24 cellular contexts compared by ENCODE assay signal in the genomic region with DNA sequence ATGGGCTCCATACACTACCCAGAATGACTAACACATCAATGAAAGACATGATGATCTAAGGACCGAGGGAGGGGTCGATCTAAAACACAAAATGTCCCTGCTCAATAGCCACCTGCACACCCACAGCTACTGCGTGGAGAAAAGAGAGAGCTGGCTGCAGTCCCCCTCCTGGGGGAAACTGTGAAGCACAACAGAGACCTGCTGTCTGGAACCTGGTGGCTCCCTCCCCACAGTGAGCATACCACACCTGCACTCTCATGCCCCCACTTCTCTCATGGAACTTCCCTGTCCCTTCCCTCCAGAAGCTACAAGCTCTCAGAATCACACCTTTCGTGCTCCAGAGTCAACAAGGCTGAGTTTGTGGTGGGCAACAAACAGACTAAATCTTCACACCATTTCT.
DNase-seq lines count a peak whose midpoint lies in the region; FAIRE-seq and TF ChIP-seq lines count a peak whose summit lies in the region.
"Had no signal": no experiment of that assay in that cellular context is flagged by ENCODE, and none has a peak within 500 bp of the region (broad histone marks: within the 10 kb centered on the region; RNA-seq: fewer than 3 reads in every experiment).

No MANE protein-coding gene starts in this region.

- peaks cover 9% of the 10 kb centered on the region; the same call in 1 of the 2 replicates for H3K4me1 ChIP-seq in H9 (ENCODE audit: insufficient read depth, low read length)
- H3K4me1 ChIP-seq in H1 (replicated peaks in 1 of 4; ENCODE audit: control insufficient read depth in 3 of 4, insufficient read depth in 4 of 4, low read length in 3 of 4): no peaks in the 10 kb centered on the region; a peak in 1 of 7 replicates
- H3K4me1 ChIP-seq in SK-N-SH (ENCODE audit: control insufficient read depth in 1 of 2, insufficient read depth in 2 of 2, low read depth in 1 of 2, low read length in 1 of 2): no peaks in the 10 kb centered on the region
- H3K4me1 ChIP-seq: SJCRH30 had no signal

- H3K4me3 ChIP-seq in H1 (ENCODE audit: extremely low read depth in 1 of 4, insufficient read depth in 2 of 4, low read depth in 3 of 4, low read length in 4 of 4) (no peak overlapping the region), foreskin fibroblast (ENCODE audit: low read depth in 1 of 2, low read length in 2 of 2) (no peak overlapping the region), SK-N-SH (ENCODE audit: low read depth in 2 of 2, low read length in 1 of 2) (no peak overlapping the region)
- H3K4me3 ChIP-seq: PC-9, SJCRH30 had no signal

- H3K56ac ChIP-seq in H9 (ENCODE audit: insufficient read length, low read depth, low read length) (no peak overlapping the region), H1 (replicated peaks; ENCODE audit: insufficient read length, low read depth, low read length) (no peak overlapping the region)

- CTCF ChIA-PET in H1 (lab: Charles Lee; ENCODE audit: partially characterized antibody): interaction anchor here (0.8 to 1.9 kb wide), 8 partner anchors 9 to 120 kb away, joined by 3 to 9 read pairs (median 4); no protein-coding TSS in a partner anchor
- CTCF ChIA-PET in SK-N-SH (lab: Yijun Ruan, JAX): no interaction called here

- H3K4ac ChIP-seq in H9 (ENCODE audit: low read depth, low read length): no peak overlapping the region
- no peak overlapping the region for H3K4ac ChIP-seq in H1 (replicated peaks; ENCODE audit: insufficient read length, low read depth, low read length)

- no peaks in the 10 kb centered on the region for H3K79me1 ChIP-seq in H9 (ENCODE audit: insufficient read depth, low read depth, low read length, poor library complexity, severe bottlenecking)
- no peaks in the 10 kb centered on the region for H3K79me1 ChIP-seq in H1 (ENCODE audit: low read depth, low read length)

- TF ChIP-seq EP300 in H1 (IDR thresholded peaks at IDR 0.05; ENCODE audit: borderline replicate concordance in 1 of 2, low read depth in 2 of 2, low read length in 2 of 2): no peak
- TF ChIP-seq EP300 in SK-N-SH (IDR thresholded peaks at IDR 0.05; ENCODE audit: borderline replicate concordance in 1 of 2, low read depth in 1 of 2, low read length in 1 of 2): no peak

- no peaks in the 10 kb centered on the region for H3F3A ChIP-seq in SK-N-SH (replicated peaks; ENCODE audit: insufficient read depth)

- H3K4me2 ChIP-seq in H9 (ENCODE audit: insufficient read depth, insufficient read length, low read length) (no peak overlapping the region), H1 (ENCODE audit: insufficient read depth in 1 of 2, low read depth in 2 of 2, low read length in 2 of 2) (no peak overlapping the region), SK-N-SH (no peak overlapping the region)
- H3K4me2 ChIP-seq: PC-9 had no signal

- H3K18ac ChIP-seq in H9 (ENCODE audit: insufficient read length, low read depth, low read length): no peak overlapping the region
- H3K18ac ChIP-seq in H1 (ENCODE audit: extremely low read depth, low read length): no peak overlapping the region

- no peaks in the 10 kb centered on the region for H4K20me1 ChIP-seq in H9 (ENCODE audit: control insufficient read depth, insufficient read depth, insufficient read length)
- no peaks in the 10 kb centered on the region for H4K20me1 ChIP-seq in H1 (replicated peaks in 1 of 2; ENCODE audit: control insufficient read depth in 1 of 2, insufficient read depth in 2 of 2, low read length in 2 of 2)
- no peaks in the 10 kb centered on the region for H4K20me1 ChIP-seq in SK-N-SH (ENCODE audit: insufficient read depth)

- H3K9ac ChIP-seq in H9 (ENCODE audit: extremely low read depth, insufficient read length, low read length) (no peak overlapping the region), H1 (replicated peaks in 1 of 4; ENCODE audit: extremely low read depth in 1 of 4, low read depth in 3 of 4, low read length in 3 of 4) (no peak overlapping the region), SK-N-SH (no peak overlapping the region)

- H2BK20ac ChIP-seq in H9 (ENCODE audit: low read depth, low read length, poor library complexity, severe bottlenecking): no peak overlapping the region
- H2BK20ac ChIP-seq in H1 (ENCODE audit: low read length): no peak overlapping the region

- H3K4me3 Mint-ChIP-seq in H9 (no peak overlapping the region), progenitor cell of endocrine pancreas (ENCODE audit: low read depth) (no peak overlapping the region)
- H3K4me3 Mint-ChIP-seq: CD14-positive monocyte, HFFc6 had no signal

- H2BK120ac ChIP-seq in H9 (ENCODE audit: low read depth, low read length, poor library complexity, severe bottlenecking): no peak overlapping the region
- H2BK120ac ChIP-seq in H1 (replicated peaks; ENCODE audit: low read depth, low read length): no peak overlapping the region

- no peak overlapping the region for H3T11ph ChIP-seq in H9 (ENCODE audit: low read length)

- FAIRE-seq in H1 (lab: Jason Lieb, UNC): no peak

- H3K23me2 ChIP-seq in H9 (ENCODE audit: insufficient read length, low read depth, low read length, poor library complexity, severe bottlenecking) (no peaks in the 10 kb centered on the region), H1 (ENCODE audit: low read depth, low read length) (no peaks in the 10 kb centered on the region)

- H2BK15ac ChIP-seq in H9 (ENCODE audit: low read depth, low read length) (no peak overlapping the region), H1 (ENCODE audit: low read length) (no peak overlapping the region)

- H3K14ac ChIP-seq in H9 (ENCODE audit: insufficient read depth, low read length) (no peak overlapping the region), H1 (ENCODE audit: insufficient read length) (no peak overlapping the region)

- peaks cover 17 to 19% of the 10 kb centered on the region in 2 experiments for H3K9me3 Mint-ChIP-seq in H9
- H3K9me3 Mint-ChIP-seq in progenitor cell of endocrine pancreas (ENCODE audit: low read depth): peaks cover 10% of the 10 kb centered on the region
- H3K9me3 Mint-ChIP-seq: HFFc6 had no signal

- H3K9me2 ChIP-seq in SK-N-SH: no peaks in the 10 kb centered on the region

- H3K9me3 ChIP-seq in H9 (ENCODE audit: control insufficient read depth, low read depth, low read length) (no peaks in the 10 kb centered on the region), H1 (ENCODE audit: insufficient read depth in 2 of 2, low read depth in 1 of 2, low read length in 1 of 2) (peaks cover 0 to 3% of the 10 kb centered on the region in 2 experiments; a peak in 1 of 4 replicates), SK-N-SH (no peaks in the 10 kb centered on the region)
- H3K9me3 ChIP-seq: SJCRH30 had no signal

- no peak overlapping the region for H2AK5ac ChIP-seq in H9 (ENCODE audit: insufficient read length, low read length)
- no peak overlapping the region for H2AK5ac ChIP-seq in H1 (ENCODE audit: low read depth, low read length)

- no peak overlapping the region for H4K5ac ChIP-seq in H9 (ENCODE audit: insufficient read length, low read depth, low read length)
- H4K5ac ChIP-seq in H1 (ENCODE audit: insufficient read length, low read depth, low read length): no peak overlapping the region

- no peak for DNase-seq in H9
- peak; percentile 47 for DNase-seq in NCI-H146 (lab: John Stamatoyannopoulos, UW)
- DNase-seq in H1 (ENCODE audit: low read depth in 1 of 2, low spot score in 2 of 2): no peak
- no peak for DNase-seq in progenitor cell of endocrine pancreas (ENCODE audit: low spot score, unreplicated experiment)
- no peak for DNase-seq in NCI-H2029 (lab: John Stamatoyannopoulos, UW)
- no peak for DNase-seq in foreskin fibroblast
- DNase-seq in SK-N-SH: no peak
- DNase-seq in A172 (ENCODE audit: low spot score): no peak
- DNase-seq: ACHN, AML-193, DMS 273 treated with DMSO at 0.1 percent for 48 hours, EL, HFFc6, Karpas-422, MM.1S, NCI-H1105, NCI-H1930, NCI-H2171, NCI-H446, NCI-H69, PC-9, SJCRH30, SW 1271 had no signal

- H2AFZ ChIP-seq in H9 (ENCODE audit: low read length) (no peak overlapping the region), H1 (ENCODE audit: low read length) (no peak overlapping the region), SK-N-SH (ENCODE audit: low read depth) (no peak overlapping the region)
- H2AFZ ChIP-seq: PC-9 had no signal

- H4K91ac ChIP-seq in H9 (ENCODE audit: insufficient read length, low read depth, low read length) (no peak overlapping the region), H1 (replicated peaks; ENCODE audit: insufficient read length, low read length) (no peak overlapping the region)

- H3K79me2 ChIP-seq in H9 (ENCODE audit: insufficient read depth, low read length) (no peaks in the 10 kb centered on the region), H1 (ENCODE audit: control insufficient read depth in 1 of 2, insufficient read depth in 2 of 2, low read length in 2 of 2) (no peaks in the 10 kb centered on the region; a peak in 1 of 4 replicates), SK-N-SH (ENCODE audit: insufficient read depth) (no peaks in the 10 kb centered on the region)

- TF ChIP-seq CTCF in H9 (conservative IDR thresholded peaks at IDR 0.05) (peak; percentile 46), H1 (IDR thresholded peaks at IDR 0.05; ENCODE audit: control extremely low read depth in 1 of 3, insufficient read depth in 1 of 3, low read depth in 1 of 3, low read length in 3 of 3) (peak; percentile 17 to 46 (median 25)), progenitor cell of endocrine pancreas (IDR thresholded peaks at IDR 0.05; ENCODE audit: unreplicated experiment) (peak; percentile 13), foreskin fibroblast (IDR thresholded peaks at IDR 0.05; ENCODE audit: low read depth, low read length) (no peak), SK-N-SH (IDR thresholded peaks at IDR 0.05) (no peak)

- H2BK12ac ChIP-seq in H9 (ENCODE audit: insufficient read length, low read depth, low read length) (no peak overlapping the region), H1 (ENCODE audit: low read depth, low read length) (no peak overlapping the region)

- POLR2A ChIA-PET in H1 (lab: Charles Lee; ENCODE audit: partially characterized antibody) (no interaction called here), SK-N-SH (lab: Yijun Ruan, JAX) (no interaction called here)

- no peak overlapping the region for H2BK5ac ChIP-seq in H9 (ENCODE audit: insufficient read length, low read length)
- no peak overlapping the region for H2BK5ac ChIP-seq in H1 (ENCODE audit: low read depth, low read length)

- WGBS in H9 (ENCODE audit: extremely low coverage, insufficient read length, low lambda C conversion rate): no CpG with 5 or more reads among the region's 4 CpGs
- 80% methylated on average over 4 of the region's 4 CpGs; no CpG with 5 or more reads in 1 of the 2 experiments for WGBS in H1 (ENCODE audit: extremely low coverage in 1 of 2, insufficient coverage in 1 of 2, insufficient read length in 1 of 2, insufficient replicate concordance in 2 of 2, low coverage in 1 of 2, low lambda C conversion rate in 2 of 2, missing lambda C conversion rate in 1 of 2), 2 experiments
- WGBS in SK-N-SH (ENCODE audit: low lambda C conversion rate): 16% methylated on average over 4 of the region's 4 CpGs

- H3K27ac ChIP-seq in H9 (ENCODE audit: insufficient read length, low read depth, low read length) (no peak overlapping the region), H1 (ENCODE audit: low read depth, low read length) (no peak overlapping the region), SK-N-SH (ENCODE audit: low read depth in 2 of 2, low read length in 1 of 2) (no peak overlapping the region)
- H3K27ac ChIP-seq: PC-9, SJCRH30 had no signal

- peak in 1 of 2 experiments; percentile 38; a peak in 1 of 4 replicates for TF ChIP-seq RAD21 in H1 (IDR thresholded peaks at IDR 0.05 in 1 of 2, conservative IDR thresholded peaks at IDR 0.05 in 1 of 2; ENCODE audit: low read depth in 2 of 2, low read length in 2 of 2)
- TF ChIP-seq RAD21 in SK-N-SH (IDR thresholded peaks at IDR 0.05; ENCODE audit: low read length): no peak

- H3K36me3 Mint-ChIP-seq in H9 (ENCODE audit: insufficient read depth in 1 of 3, low read depth in 3 of 3): peaks cover 0 to 17% (median 7%) of the 10 kb centered on the region in 3 experiments; a peak in 3 of 7 replicates
- no peaks in the 10 kb centered on the region for H3K36me3 Mint-ChIP-seq in progenitor cell of endocrine pancreas (ENCODE audit: insufficient read depth)
- H3K36me3 Mint-ChIP-seq: CD14-positive monocyte had no signal

- H3K23ac ChIP-seq in H9 (ENCODE audit: insufficient read length, low read depth, low read length): no peak overlapping the region
- H3K23ac ChIP-seq in H1 (ENCODE audit: insufficient read length): no peak overlapping the region

- H3K36me3 ChIP-seq in H1 (ENCODE audit: control insufficient read depth in 2 of 4, insufficient read depth in 4 of 4, low read length in 3 of 4) (no peaks in the 10 kb centered on the region; a peak in 1 of 8 replicates), SK-N-SH (replicated peaks in 1 of 2; ENCODE audit: control insufficient read depth in 1 of 2, insufficient read depth in 2 of 2, low read length in 1 of 2) (no peaks in the 10 kb centered on the region)
- H3K36me3 ChIP-seq: SJCRH30 had no signal

- H3K27ac Mint-ChIP-seq in H9: no peak overlapping the region; a peak in 1 of 7 replicates
- H3K27ac Mint-ChIP-seq in progenitor cell of endocrine pancreas: no peak overlapping the region
- H3K27ac Mint-ChIP-seq: CD14-positive monocyte, HFFc6 had no signal

- H3K27me3 ChIP-seq in H9 (ENCODE audit: insufficient read depth, low read length) (no peaks in the 10 kb centered on the region), H1 (replicated peaks in 1 of 4; ENCODE audit: control insufficient read depth in 3 of 4, extremely low read depth in 1 of 4, insufficient read depth in 3 of 4, low read length in 3 of 4) (no peaks in the 10 kb centered on the region), SK-N-SH (ENCODE audit: insufficient read depth) (no peaks in the 10 kb centered on the region; the same call in 1 of the 2 replicates)
- H3K27me3 ChIP-seq: SJCRH30 had no signal

- H3K4me1 Mint-ChIP-seq in H9: peaks cover 22% of the 10 kb centered on the region in 2 experiments
- no peaks in the 10 kb centered on the region for H3K4me1 Mint-ChIP-seq in progenitor cell of endocrine pancreas (ENCODE audit: low read depth)
- H3K4me1 Mint-ChIP-seq: CD14-positive monocyte had no signal

- H4K8ac ChIP-seq in H9 (replicated peaks; ENCODE audit: insufficient read length, low read depth, low read length) (no peak overlapping the region), H1 (ENCODE audit: extremely low read depth, insufficient read depth, low read length) (no peak overlapping the region)

- peaks cover 4% of the 10 kb centered on the region; the same call in 1 of the 2 replicates for H3K27me3 Mint-ChIP-seq in H9 (ENCODE audit: low read depth)
- no peaks in the 10 kb centered on the region for H3K27me3 Mint-ChIP-seq in progenitor cell of endocrine pancreas

- no peak for TF ChIP-seq POLR2A in H1 (IDR thresholded peaks at IDR 0.05; ENCODE audit: control extremely low read depth in 1 of 2, low read depth in 2 of 2, low read length in 2 of 2)

Comparison
In these comparisons a context has a peak if more than half of its experiments do, and no peak if none do; other contexts are left out.
1. CTCF ChIP-seq: peak in H9 (single experiment), H1 (3 of 3) and progenitor cell of endocrine pancreas (single experiment); none in foreskin fibroblast (single experiment) and SK-N-SH (single experiment).